21 cellular contexts compared by ENCODE assay signal in genomic region chr2:25589676-25590205, GRCh38.
"Had no signal": no experiment of that assay in that cellular context is flagged by ENCODE, and none has a peak within 500 bp of the region (broad histone marks: within the 10 kb centered on the region; RNA-seq: fewer than 3 reads in every experiment).

No MANE protein-coding gene starts in this region.

- H3K9me3 ChIP-seq: SJSA1 had no signal

- H3K27ac ChIP-seq: SJSA1, SK-N-MC had no signal

- H3K36me3 ChIP-seq: SJSA1 had no signal

- FAIRE-seq: RCC 7860 had no signal

- DNase-seq: KBM-7, MV-4-11, NCI-H1048, NCI-H1105, NCI-H1417, NCI-H1436 treated with DMSO at 0.1 percent for 48 hours, NCI-H1694, NCI-H187 treated with DMSO at 0.1 percent for 48 hours, NCI-H2029 treated with DMSO at 0.1 percent for 48 hours, NCI-H2171 treated with DMSO at 0.1 percent for 48 hours, NCI-H345, NCI-H446 treated with DMSO at 0.1 percent for 48 hours, NCI-H524, NCI-H526 treated with DMSO at 0.1 percent for 48 hours, NCI-H774, Right ventricle myocardium superior, RPMI8226, SIG-M5 had no signal

- H3K27me3 ChIP-seq: SJSA1 had no signal

- H3K4me3 ChIP-seq: SJSA1, SK-N-MC had no signal
